19 cellular contexts compared by ENCODE assay signal in genomic region chr19:35322014-35322413, GRCh38. TPM values are rescaled to one million over a fixed set of nuclear protein-coding genes. Genes with fewer than 3 reads are reported as not detected.
DNase-seq lines count a peak whose midpoint lies in the region; ATAC-seq, FAIRE-seq and TF ChIP-seq lines count a peak whose summit lies in the region.
"Had no signal": no experiment of that assay in that cellular context is flagged by ENCODE, and none has a peak within 500 bp of the region (broad histone marks: within the 10 kb centered on the region; RNA-seq: fewer than 3 reads in every experiment).

No MANE protein-coding gene starts in this region.

- H3K79me1 ChIP-seq in H1 (ENCODE audit: low read depth, low read length) (no peaks in the 10 kb centered on the region), neuronal stem cell (ENCODE audit: low read depth, low read length) (no peaks in the 10 kb centered on the region)

- no peak overlapping the region for H4K5ac ChIP-seq in H1 (ENCODE audit: insufficient read length, low read depth, low read length)

- H2BK120ac ChIP-seq in H1 (replicated peaks; ENCODE audit: low read depth, low read length) (no peak overlapping the region), neuronal stem cell (ENCODE audit: low read depth, low read length) (no peak overlapping the region)

- H4K8ac ChIP-seq in H1 (ENCODE audit: extremely low read depth, insufficient read depth, low read length) (no peak overlapping the region), neuronal stem cell (ENCODE audit: low read depth, low read length) (no peak overlapping the region)

- no peaks in the 10 kb centered on the region for H4K20me1 ChIP-seq in SK-N-SH (ENCODE audit: insufficient read depth)
- H4K20me1 ChIP-seq in H1 (replicated peaks in 1 of 2; ENCODE audit: control insufficient read depth in 1 of 2, insufficient read depth in 2 of 2, low read length in 2 of 2): no peaks in the 10 kb centered on the region

- peaks cover 2% of the 10 kb centered on the region for H3K9me3 Mint-ChIP-seq in activated CD8-positive, alpha-beta T cell treated with anti-CD3 and anti-CD28 coated beads for 36 hours
- H3K9me3 Mint-ChIP-seq: CD4-positive, alpha-beta T cell had no signal

- CTCF ChIA-PET in SK-N-SH (lab: Yijun Ruan, JAX) (no interaction called here), HEK293 (lab: Yijun Ruan, JAX) (interaction anchor here (1.1 kb wide), 1 partner anchor 31 kb away, joined by 3 read pairs; no protein-coding TSS in a partner anchor), H1 (lab: Charles Lee; ENCODE audit: partially characterized antibody) (interaction anchor here (1.3 kb wide), 1 partner anchor 15 kb away, joined by 4 read pairs; no protein-coding TSS in a partner anchor)
- CTCF ChIA-PET in activated CD8-positive, alpha-beta T cell treated with anti-CD3 and anti-CD28 coated beads for 36 hours (lab: Charles Lee): no interaction called here

- H3K4me2 ChIP-seq in SK-N-SH (no peak overlapping the region), H1 (ENCODE audit: insufficient read depth in 1 of 2, low read depth in 2 of 2, low read length in 2 of 2) (no peak overlapping the region), neuronal stem cell (ENCODE audit: insufficient read depth, low read length, poor library complexity, severe bottlenecking) (no peak overlapping the region)

- no peaks in the 10 kb centered on the region for H3K9me3 ChIP-seq in SK-N-SH
- H3K9me3 ChIP-seq in HEK293 (ENCODE audit: control insufficient read depth, insufficient read depth, low read depth, low read length): peaks cover 4% of the 10 kb centered on the region; the same call in 1 of the 2 replicates
- 0 out of 4 replicates have a peak, but pooled peaks cover 0 to 2% of the 10 kb centered on the region in 2 experiments for H3K9me3 ChIP-seq in H1 (ENCODE audit: insufficient read depth in 2 of 2, low read depth in 1 of 2, low read length in 1 of 2)
- peaks cover 2 to 3% of the 10 kb centered on the region in 2 donors for H3K9me3 ChIP-seq in neuronal stem cell (replicated peaks in 1 of 2; ENCODE audit: control insufficient read depth in 2 of 2, insufficient read depth in 1 of 2, low read depth in 1 of 2, low read length in 2 of 2)

- H3K9me2 ChIP-seq in SK-N-SH: no peaks in the 10 kb centered on the region

- no peak overlapping the region for H3K27ac ChIP-seq in SK-N-SH (ENCODE audit: low read depth in 2 of 2, low read length in 1 of 2)
- H3K27ac ChIP-seq in HEK293 (ENCODE audit: extremely low read depth, low read depth, low read length): no peak overlapping the region
- no peak overlapping the region for H3K27ac ChIP-seq in H1 (ENCODE audit: low read depth, low read length)
- no peak overlapping the region for H3K27ac ChIP-seq in neuronal stem cell (replicated peaks; ENCODE audit: low read length)
- H3K27ac ChIP-seq: 22Rv1 had no signal

- peaks cover 8% of the 10 kb centered on the region for H3K27me3 Mint-ChIP-seq in activated CD8-positive, alpha-beta T cell treated with anti-CD3 and anti-CD28 coated beads for 36 hours

- no peak overlapping the region for H2BK20ac ChIP-seq in H1 (ENCODE audit: low read length)

- ATAC-seq in SK-N-SH treated with all-trans-retinoic acid at 6 μM for 48 hours: no peak
- ATAC-seq in activated CD8-positive, alpha-beta T cell treated with anti-CD3 and anti-CD28 coated beads for 36 hours: no peak
- ATAC-seq: HCT116 had no signal

- no peaks in the 10 kb centered on the region for H3F3A ChIP-seq in SK-N-SH (replicated peaks; ENCODE audit: insufficient read depth)

- H3K23ac ChIP-seq in H1 (ENCODE audit: insufficient read length) (no peak overlapping the region), neuronal stem cell (ENCODE audit: low read depth, low read length, poor library complexity) (no peak overlapping the region)

- H2BK15ac ChIP-seq in H1 (ENCODE audit: low read length) (no peak overlapping the region), neuronal stem cell (ENCODE audit: low read length) (no peak overlapping the region)

- H3K4me3 ChIP-seq in SK-N-SH (ENCODE audit: low read depth in 2 of 2, low read length in 1 of 2) (no peak overlapping the region), HEK293 (ENCODE audit: low read depth, low read length) (no peak overlapping the region), H1 (ENCODE audit: extremely low read depth in 1 of 4, insufficient read depth in 2 of 4, low read depth in 3 of 4, low read length in 4 of 4) (no peak overlapping the region), neuronal stem cell (ENCODE audit: low read length in 2 of 2) (no peak overlapping the region)

- H3K18ac ChIP-seq in H1 (ENCODE audit: extremely low read depth, low read length) (no peak overlapping the region), neuronal stem cell (ENCODE audit: low read length) (no peak overlapping the region)

- H2AFZ ChIP-seq in SK-N-SH (ENCODE audit: low read depth) (no peak overlapping the region), H1 (ENCODE audit: low read length) (no peak overlapping the region), neuronal stem cell (ENCODE audit: low read length) (no peak overlapping the region)

- no peak overlapping the region for H3K56ac ChIP-seq in H1 (replicated peaks; ENCODE audit: insufficient read length, low read depth, low read length)

- H3K4me1 ChIP-seq in SK-N-SH (ENCODE audit: control insufficient read depth in 1 of 2, insufficient read depth in 2 of 2, low read depth in 1 of 2, low read length in 1 of 2) (no peaks in the 10 kb centered on the region), HEK293 (ENCODE audit: control insufficient read depth, insufficient read depth, low read length) (no peaks in the 10 kb centered on the region), H1 (replicated peaks in 1 of 4; ENCODE audit: control insufficient read depth in 3 of 4, insufficient read depth in 4 of 4, low read length in 3 of 4) (no peaks in the 10 kb centered on the region), neuronal stem cell (ENCODE audit: control insufficient read depth in 2 of 2, insufficient read depth in 1 of 2, low read depth in 1 of 2, low read length in 2 of 2) (no peaks in the 10 kb centered on the region)

- H3K36me3 ChIP-seq in SK-N-SH (replicated peaks in 1 of 2; ENCODE audit: control insufficient read depth in 1 of 2, insufficient read depth in 2 of 2, low read length in 1 of 2) (no peaks in the 10 kb centered on the region), HEK293 (ENCODE audit: control insufficient read depth in 2 of 2, insufficient read depth in 1 of 2, low read length in 2 of 2) (no peaks in the 10 kb centered on the region), H1 (ENCODE audit: control insufficient read depth in 2 of 4, insufficient read depth in 4 of 4, low read length in 3 of 4) (no peaks in the 10 kb centered on the region), neuronal stem cell (replicated peaks in 1 of 2; ENCODE audit: control insufficient read depth in 2 of 2, insufficient read depth in 2 of 2, low read length in 2 of 2) (no peaks in the 10 kb centered on the region)

- H3K9ac ChIP-seq in SK-N-SH (no peak overlapping the region), H1 (replicated peaks in 1 of 4; ENCODE audit: extremely low read depth in 1 of 4, low read depth in 3 of 4, low read length in 3 of 4) (no peak overlapping the region), neuronal stem cell (ENCODE audit: low read depth, low read length, poor library complexity) (no peak overlapping the region)

- H3K4ac ChIP-seq in H1 (replicated peaks; ENCODE audit: insufficient read length, low read depth, low read length): no peak overlapping the region
- no peak overlapping the region for H3K4ac ChIP-seq in neuronal stem cell (ENCODE audit: low read length)

- intact Hi-C loops in activated CD8-positive, alpha-beta T cell treated with anti-CD3 and anti-CD28 coated beads for 36 hours (cut with micrococcal nuclease): no loop called here

- no peak for TF ChIP-seq POLR2A in H1 (IDR thresholded peaks at IDR 0.05; ENCODE audit: control extremely low read depth in 1 of 2, low read depth in 2 of 2, low read length in 2 of 2)

- no peak overlapping the region for H2AK5ac ChIP-seq in H1 (ENCODE audit: low read depth, low read length)
- no peak overlapping the region for H2AK5ac ChIP-seq in neuronal stem cell (ENCODE audit: low read depth, low read length)

- H3K4me1 Mint-ChIP-seq in activated CD8-positive, alpha-beta T cell treated with anti-CD3 and anti-CD28 coated beads for 36 hours (ENCODE audit: low read depth): peaks cover 10% of the 10 kb centered on the region

- no peak for FAIRE-seq in H1 (lab: Jason Lieb, UNC)
- FAIRE-seq: G401.6, GM12891, H54 had no signal

- POLR2A ChIA-PET in SK-N-SH (lab: Yijun Ruan, JAX) (no interaction called here), HEK293 (lab: Yijun Ruan, JAX) (no interaction called here), H1 (lab: Charles Lee; ENCODE audit: partially characterized antibody) (no interaction called here)
- POLR2A ChIA-PET in activated CD8-positive, alpha-beta T cell treated with anti-CD3 and anti-CD28 coated beads for 36 hours (lab: Charles Lee): no interaction called here

- no peak for TF ChIP-seq CTCF in SK-N-SH (IDR thresholded peaks at IDR 0.05)
- no peak for TF ChIP-seq CTCF in HEK293 (tag by site-specific recombination; IDR thresholded peaks at IDR 0.05)
- TF ChIP-seq CTCF in H1 (IDR thresholded peaks at IDR 0.05; ENCODE audit: control extremely low read depth in 1 of 3, insufficient read depth in 1 of 3, low read depth in 1 of 3, low read length in 3 of 3): no peak
- no peak for TF ChIP-seq CTCF in activated CD8-positive, alpha-beta T cell treated with anti-CD3 and anti-CD28 coated beads for 36 hours (IDR thresholded peaks at IDR 0.05)

- H2BK5ac ChIP-seq in H1 (ENCODE audit: low read depth, low read length) (no peak overlapping the region), neuronal stem cell (ENCODE audit: low read length) (no peak overlapping the region)

- H3K36me3 Mint-ChIP-seq in activated CD8-positive, alpha-beta T cell treated with anti-CD3 and anti-CD28 coated beads for 36 hours (ENCODE audit: low read depth): no peaks in the 10 kb centered on the region

- 60% methylated on average over 9 of the region's 9 CpGs for WGBS in SK-N-SH (ENCODE audit: low lambda C conversion rate)
- 89% methylated on average over 9 of the region's 9 CpGs; no CpG with 5 or more reads in 1 of the 2 experiments for WGBS in H1 (ENCODE audit: extremely low coverage in 1 of 2, insufficient coverage in 1 of 2, insufficient read length in 1 of 2, insufficient replicate concordance in 2 of 2, low coverage in 1 of 2, low lambda C conversion rate in 2 of 2, missing lambda C conversion rate in 1 of 2), 2 experiments
- WGBS in neuronal stem cell (ENCODE audit: extremely low coverage in 2 of 2, insufficient read length in 2 of 2, insufficient replicate concordance in 1 of 2), 2 donors: no CpG with 5 or more reads among the region's 9 CpGs

- TF ChIP-seq EP300 in SK-N-SH (IDR thresholded peaks at IDR 0.05; ENCODE audit: borderline replicate concordance in 1 of 2, low read depth in 1 of 2, low read length in 1 of 2) (no peak), H1 (IDR thresholded peaks at IDR 0.05; ENCODE audit: borderline replicate concordance in 1 of 2, low read depth in 2 of 2, low read length in 2 of 2) (no peak)

- H3K79me2 ChIP-seq in SK-N-SH (ENCODE audit: insufficient read depth): no peaks in the 10 kb centered on the region
- H3K79me2 ChIP-seq in H1 (ENCODE audit: control insufficient read depth in 1 of 2, insufficient read depth in 2 of 2, low read length in 2 of 2): no peaks in the 10 kb centered on the region

- no peaks in the 10 kb centered on the region for H3K23me2 ChIP-seq in H1 (ENCODE audit: low read depth, low read length)

- H2BK12ac ChIP-seq in H1 (ENCODE audit: low read depth, low read length) (no peak overlapping the region), neuronal stem cell (ENCODE audit: low read length) (no peak overlapping the region)

- H4K91ac ChIP-seq in H1 (replicated peaks; ENCODE audit: insufficient read length, low read length): no peak overlapping the region
- no peak overlapping the region for H4K91ac ChIP-seq in neuronal stem cell (ENCODE audit: low read depth, low read length, poor library complexity)

- DNase-seq in SK-N-SH: no peak
- no peak for DNase-seq in H1 (ENCODE audit: low read depth in 1 of 2, low spot score in 2 of 2)
- no peak for DNase-seq in cortex of kidney (lab: John Stamatoyannopoulos, UW)
- no peak for DNase-seq in activated CD8-positive, alpha-beta T cell treated with anti-CD3 and anti-CD28 coated beads for 36 hours
- DNase-seq in neuronal stem cell (ENCODE audit: low spot score): no peak
- DNase-seq: C1 segment of cervical spinal cord; CD4-positive, alpha-beta T cell; DMS79; EL; IMR-90; KG1 had no signal

- H3K4me3 Mint-ChIP-seq in activated CD8-positive, alpha-beta T cell treated with anti-CD3 and anti-CD28 coated beads for 36 hours: no peak overlapping the region
- H3K4me3 Mint-ChIP-seq: CD4-positive, alpha-beta T cell had no signal

- H3K27me3 ChIP-seq in SK-N-SH (ENCODE audit: insufficient read depth) (peaks cover 14% of the 10 kb centered on the region; the same call in 1 of the 2 replicates), H1 (replicated peaks in 1 of 4; ENCODE audit: control insufficient read depth in 3 of 4, extremely low read depth in 1 of 4, insufficient read depth in 3 of 4, low read length in 3 of 4) (no peaks in the 10 kb centered on the region), neuronal stem cell (ENCODE audit: control insufficient read depth in 3 of 3, insufficient read depth in 3 of 3, low read depth in 1 of 3, low read length in 3 of 3) (no peaks in the 10 kb centered on the region)

- TF ChIP-seq RAD21 in SK-N-SH (IDR thresholded peaks at IDR 0.05; ENCODE audit: low read length) (no peak), H1 (IDR thresholded peaks at IDR 0.05 in 1 of 2, conservative IDR thresholded peaks at IDR 0.05 in 1 of 2; ENCODE audit: low read depth in 2 of 2, low read length in 2 of 2) (no peak)

- no peak overlapping the region for H3K27ac Mint-ChIP-seq in activated CD8-positive, alpha-beta T cell treated with anti-CD3 and anti-CD28 coated beads for 36 hours
- H3K27ac Mint-ChIP-seq: CD4-positive, alpha-beta T cell had no signal

- H3K14ac ChIP-seq in H1 (ENCODE audit: insufficient read length): no peak overlapping the region
- no peak overlapping the region for H3K14ac ChIP-seq in neuronal stem cell (ENCODE audit: low read length)

RNA-seq across cellular contexts. Expression of gene CD22, which starts 7.0 kb away (rescaled TPM):
- polyA plus RNA-seq in SK-N-SH (2012; rRNA removed) (0.16 and 0.18 TPM in 2 replicates), H1 (2011; rRNA removed) (0.06 and 0.42 TPM in 2 replicates)
- polyA plus RNA-seq in SK-N-SH (2012; cell fraction: cytosol; rRNA removed): 0.03 TPM in 1 of 2 replicates, not detected in the other
- polyA plus RNA-seq in SK-N-SH (2012; cell fraction: nucleus; rRNA removed): 0.34 TPM in 1 of 2 replicates, not detected in the other
- 0.54 and 0.60 TPM in 2 replicates for total RNA-seq in H1 (2021; fragmentation: NEBNext Ultra II Directional; extraction: Animal tissue kit (Norgen Biotek cat#: 25700))
- 0.30 TPM for polyA plus RNA-seq in H1 (2011; cell fraction: cytosol; rRNA removed)
- 0.51 TPM for polyA plus RNA-seq in H1 (2011; cell fraction: nucleus; rRNA removed)
- 0.13 to 0.33 TPM (median 0.18 TPM) in 3 of 4 replicates, not detected in the other for polyA plus RNA-seq in H1 (2012, experiment 1 of 2)
- not detected for polyA plus RNA-seq in H1 (2012, experiment 2 of 2)
- 0.53 TPM for polyA plus RNA-seq in H1 (2013, experiment 1 of 2)
- 0.24 TPM for polyA plus RNA-seq in H1 (2013, experiment 2 of 2)
- polyA minus RNA-seq in H1 (2011; rRNA and poly(A)+ RNA removed): 0.39 TPM in 1 of 2 replicates, not detected in the other
- polyA minus RNA-seq in H1 (2011; cell fraction: cytosol; rRNA and poly(A)+ RNA removed): not detected
- polyA minus RNA-seq in H1 (2011; cell fraction: nucleus; rRNA and poly(A)+ RNA removed): not detected
- total RNA-seq in activated CD8-positive, alpha-beta T cell treated with anti-CD3 and anti-CD28 coated beads for 36 hours: 1 to 10 TPM; 2.3 to 2.8 TPM
- not detected for polyA plus RNA-seq in neuronal stem cell (2013, experiment 1 of 2)
- 0.04 TPM for polyA plus RNA-seq in neuronal stem cell (2013, experiment 2 of 2)
- total RNA-seq: A673 had no signal

RNA-seq across cellular contexts. Expression of gene FFAR1, which starts 25.7 kb away (rescaled TPM):
- polyA plus RNA-seq in SK-N-SH (2012; rRNA removed) (not detected in 2 replicates), H1 (2011; rRNA removed) (not detected in 2 replicates)
- polyA plus RNA-seq in SK-N-SH (2012; cell fraction: cytosol; rRNA removed): not detected in 2 replicates
- polyA plus RNA-seq in SK-N-SH (2012; cell fraction: nucleus; rRNA removed): not detected in 2 replicates
- total RNA-seq in H1 (2021; fragmentation: NEBNext Ultra II Directional; extraction: Animal tissue kit (Norgen Biotek cat#: 25700)): not detected in 2 replicates
- not detected for polyA plus RNA-seq in H1 (2011; cell fraction: cytosol; rRNA removed)
- polyA plus RNA-seq in H1 (2011; cell fraction: nucleus; rRNA removed): not detected
- not detected in 4 replicates for polyA plus RNA-seq in H1 (2012, experiment 1 of 2)
- not detected for polyA plus RNA-seq in H1 (2012, experiment 2 of 2)
- polyA plus RNA-seq in H1 (2013, experiment 1 of 2): not detected
- not detected for polyA plus RNA-seq in H1 (2013, experiment 2 of 2)
- not detected in 2 replicates for polyA minus RNA-seq in H1 (2011; rRNA and poly(A)+ RNA removed)
- not detected for polyA minus RNA-seq in H1 (2011; cell fraction: cytosol; rRNA and poly(A)+ RNA removed)
- not detected for polyA minus RNA-seq in H1 (2011; cell fraction: nucleus; rRNA and poly(A)+ RNA removed)
- total RNA-seq in activated CD8-positive, alpha-beta T cell treated with anti-CD3 and anti-CD28 coated beads for 36 hours: not detected
- polyA plus RNA-seq in neuronal stem cell (2013, experiment 1 of 2): not detected
- polyA plus RNA-seq in neuronal stem cell (2013, experiment 2 of 2): not detected
- total RNA-seq: A673; CD4-positive, alpha-beta T cell; IMR-90 had no signal
- polyA plus RNA-seq: IMR-90 had no signal

RNA-seq across cellular contexts. Expression of gene MAG, which starts 30.1 kb away (rescaled TPM):
- not detected in 2 replicates for polyA plus RNA-seq in SK-N-SH (2012; rRNA removed)
- polyA plus RNA-seq in SK-N-SH (2012; cell fraction: cytosol; rRNA removed): not detected in 2 replicates
- polyA plus RNA-seq in SK-N-SH (2012; cell fraction: nucleus; rRNA removed): not detected in 2 replicates
- 0.46 and 1.3 TPM in 2 replicates for total RNA-seq in H1 (2021; fragmentation: NEBNext Ultra II Directional; extraction: Animal tissue kit (Norgen Biotek cat#: 25700))
- 0.20 and 0.72 TPM in 2 replicates for polyA plus RNA-seq in H1 (2011; rRNA removed)
- 0.41 TPM for polyA plus RNA-seq in H1 (2011; cell fraction: cytosol; rRNA removed)
- polyA plus RNA-seq in H1 (2011; cell fraction: nucleus; rRNA removed): 1.7 TPM
- 0.22 to 0.74 TPM (median 0.54 TPM) in 4 replicates for polyA plus RNA-seq in H1 (2012, experiment 1 of 2)
- 0.28 TPM for polyA plus RNA-seq in H1 (2012, experiment 2 of 2)
- polyA plus RNA-seq in H1 (2013, experiment 1 of 2): 1.4 TPM
- polyA plus RNA-seq in H1 (2013, experiment 2 of 2): 1.3 TPM
- polyA minus RNA-seq in H1 (2011; rRNA and poly(A)+ RNA removed): 0.25 and 0.90 TPM in 2 replicates
- polyA minus RNA-seq in H1 (2011; cell fraction: cytosol; rRNA and poly(A)+ RNA removed): not detected
- not detected for polyA minus RNA-seq in H1 (2011; cell fraction: nucleus; rRNA and poly(A)+ RNA removed)
- total RNA-seq in activated CD8-positive, alpha-beta T cell treated with anti-CD3 and anti-CD28 coated beads for 36 hours: under 1 TPM; 0.20 to 0.31 TPM
- polyA plus RNA-seq in neuronal stem cell (2013, experiment 1 of 2): not detected
- not detected for polyA plus RNA-seq in neuronal stem cell (2013, experiment 2 of 2)
- total RNA-seq: A673; CD4-positive, alpha-beta T cell; IMR-90 had no signal
- polyA plus RNA-seq: IMR-90 had no signal

RNA-seq across cellular contexts. Expression of gene FFAR3, which starts 36.2 kb away (rescaled TPM):
- not detected in 2 replicates for polyA plus RNA-seq in SK-N-SH (2012; rRNA removed)
- not detected in 2 replicates for polyA plus RNA-seq in SK-N-SH (2012; cell fraction: cytosol; rRNA removed)
- polyA plus RNA-seq in SK-N-SH (2012; cell fraction: nucleus; rRNA removed): 0.06 TPM in 1 of 2 replicates, not detected in the other
- not detected in 2 replicates for total RNA-seq in H1 (2021; fragmentation: NEBNext Ultra II Directional; extraction: Animal tissue kit (Norgen Biotek cat#: 25700))
- 0.24 TPM in 1 of 2 replicates, not detected in the other for polyA plus RNA-seq in H1 (2011; rRNA removed)
- polyA plus RNA-seq in H1 (2011; cell fraction: cytosol; rRNA removed): 0.13 TPM
- polyA plus RNA-seq in H1 (2011; cell fraction: nucleus; rRNA removed): 0.10 TPM
- polyA plus RNA-seq in H1 (2012, experiment 1 of 2): not detected in 4 replicates
- polyA plus RNA-seq in H1 (2012, experiment 2 of 2): not detected
- not detected for polyA plus RNA-seq in H1 (2013, experiment 1 of 2)
- polyA plus RNA-seq in H1 (2013, experiment 2 of 2): not detected
- not detected in 2 replicates for polyA minus RNA-seq in H1 (2011; rRNA and poly(A)+ RNA removed)
- not detected for polyA minus RNA-seq in H1 (2011; cell fraction: cytosol; rRNA and poly(A)+ RNA removed)
- polyA minus RNA-seq in H1 (2011; cell fraction: nucleus; rRNA and poly(A)+ RNA removed): not detected
- total RNA-seq in activated CD8-positive, alpha-beta T cell treated with anti-CD3 and anti-CD28 coated beads for 36 hours: 1 to 10 TPM; 1.1 to 1.2 TPM
- polyA plus RNA-seq in neuronal stem cell (2013, experiment 1 of 2): not detected
- polyA plus RNA-seq in neuronal stem cell (2013, experiment 2 of 2): not detected
- total RNA-seq: CD4-positive, alpha-beta T cell; IMR-90 had no signal
- polyA plus RNA-seq: IMR-90 had no signal

RNA-seq across cellular contexts. Expression of gene HAMP, which starts 39.7 kb away (rescaled TPM):
- 0.13 TPM in 1 of 2 replicates, not detected in the other for polyA plus RNA-seq in SK-N-SH (2012; rRNA removed)
- polyA plus RNA-seq in SK-N-SH (2012; cell fraction: cytosol; rRNA removed): not detected in 2 replicates
- polyA plus RNA-seq in SK-N-SH (2012; cell fraction: nucleus; rRNA removed): 0.04 and 0.14 TPM in 2 replicates
- not detected in 2 replicates for total RNA-seq in H1 (2021; fragmentation: NEBNext Ultra II Directional; extraction: Animal tissue kit (Norgen Biotek cat#: 25700))
- 0.06 and 0.08 TPM in 2 replicates for polyA plus RNA-seq in H1 (2011; rRNA removed)
- polyA plus RNA-seq in H1 (2011; cell fraction: cytosol; rRNA removed): not detected
- not detected for polyA plus RNA-seq in H1 (2011; cell fraction: nucleus; rRNA removed)
- 0.20 TPM in 1 of 4 replicates, not detected in the others for polyA plus RNA-seq in H1 (2012, experiment 1 of 2)
- polyA plus RNA-seq in H1 (2012, experiment 2 of 2): not detected
- 0.12 TPM for polyA plus RNA-seq in H1 (2013, experiment 1 of 2)
- 0.07 TPM for polyA plus RNA-seq in H1 (2013, experiment 2 of 2)
- not detected in 2 replicates for polyA minus RNA-seq in H1 (2011; rRNA and poly(A)+ RNA removed)
- polyA minus RNA-seq in H1 (2011; cell fraction: cytosol; rRNA and poly(A)+ RNA removed): not detected
- polyA minus RNA-seq in H1 (2011; cell fraction: nucleus; rRNA and poly(A)+ RNA removed): not detected
- under 1 TPM in 1 of 2 experiments, not detected in 1; 0.32 TPM for total RNA-seq in activated CD8-positive, alpha-beta T cell treated with anti-CD3 and anti-CD28 coated beads for 36 hours
- polyA plus RNA-seq in neuronal stem cell (2013, experiment 1 of 2): not detected
- polyA plus RNA-seq in neuronal stem cell (2013, experiment 2 of 2): 0.01 TPM
- polyA plus RNA-seq: IMR-90 had no signal

Comparison
In these comparisons a context has a peak if more than half of its experiments do, and no peak if none do; other contexts are left out.
1. CTCF ChIA-PET loops: an anchor here in HEK293 (1.1 kb wide) and H1 (1.3 kb wide); none called in SK-N-SH and activated CD8-positive, alpha-beta T cell treated with anti-CD3 and anti-CD28 coated beads for 36 hours.